In genomic region chr17:82653651-82654528, GRCh38 we compare ENCODE assay signal across 1 cellular context.
TF ChIP-seq lines count a peak whose summit lies in the region.

No MANE protein-coding gene starts in this region.

TF ChIP-seq in K562, 482 proteins besides CTCF, POLR2A, EP300 and RAD21:
- TF ChIP-seq POLR2G (IDR thresholded peaks at IDR 0.05; ENCODE audit: low read depth, low read length) (0 out of 2 replicates have a peak, but pooled peaks have one; percentile 12), ERF (CRISPR knock-in tag; IDR thresholded peaks at IDR 0.05) (no peak)
TF ChIP-seq in K562: peak in this region for 1.
